1 cellular context compared by ENCODE assay signal in genomic region chr22:29603358-29604191, GRCh38.
TF ChIP-seq lines count a peak whose summit lies in the region.

Gene NF2, plus strand, starts transcription at chr22:29603633. Its CDS starts 366 bp downstream, at chr22:29603999.

TF ChIP-seq in K562, 482 proteins besides CTCF, POLR2A, EP300 and RAD21 (continued from another document):
- TF ChIP-seq, protein P1, sequence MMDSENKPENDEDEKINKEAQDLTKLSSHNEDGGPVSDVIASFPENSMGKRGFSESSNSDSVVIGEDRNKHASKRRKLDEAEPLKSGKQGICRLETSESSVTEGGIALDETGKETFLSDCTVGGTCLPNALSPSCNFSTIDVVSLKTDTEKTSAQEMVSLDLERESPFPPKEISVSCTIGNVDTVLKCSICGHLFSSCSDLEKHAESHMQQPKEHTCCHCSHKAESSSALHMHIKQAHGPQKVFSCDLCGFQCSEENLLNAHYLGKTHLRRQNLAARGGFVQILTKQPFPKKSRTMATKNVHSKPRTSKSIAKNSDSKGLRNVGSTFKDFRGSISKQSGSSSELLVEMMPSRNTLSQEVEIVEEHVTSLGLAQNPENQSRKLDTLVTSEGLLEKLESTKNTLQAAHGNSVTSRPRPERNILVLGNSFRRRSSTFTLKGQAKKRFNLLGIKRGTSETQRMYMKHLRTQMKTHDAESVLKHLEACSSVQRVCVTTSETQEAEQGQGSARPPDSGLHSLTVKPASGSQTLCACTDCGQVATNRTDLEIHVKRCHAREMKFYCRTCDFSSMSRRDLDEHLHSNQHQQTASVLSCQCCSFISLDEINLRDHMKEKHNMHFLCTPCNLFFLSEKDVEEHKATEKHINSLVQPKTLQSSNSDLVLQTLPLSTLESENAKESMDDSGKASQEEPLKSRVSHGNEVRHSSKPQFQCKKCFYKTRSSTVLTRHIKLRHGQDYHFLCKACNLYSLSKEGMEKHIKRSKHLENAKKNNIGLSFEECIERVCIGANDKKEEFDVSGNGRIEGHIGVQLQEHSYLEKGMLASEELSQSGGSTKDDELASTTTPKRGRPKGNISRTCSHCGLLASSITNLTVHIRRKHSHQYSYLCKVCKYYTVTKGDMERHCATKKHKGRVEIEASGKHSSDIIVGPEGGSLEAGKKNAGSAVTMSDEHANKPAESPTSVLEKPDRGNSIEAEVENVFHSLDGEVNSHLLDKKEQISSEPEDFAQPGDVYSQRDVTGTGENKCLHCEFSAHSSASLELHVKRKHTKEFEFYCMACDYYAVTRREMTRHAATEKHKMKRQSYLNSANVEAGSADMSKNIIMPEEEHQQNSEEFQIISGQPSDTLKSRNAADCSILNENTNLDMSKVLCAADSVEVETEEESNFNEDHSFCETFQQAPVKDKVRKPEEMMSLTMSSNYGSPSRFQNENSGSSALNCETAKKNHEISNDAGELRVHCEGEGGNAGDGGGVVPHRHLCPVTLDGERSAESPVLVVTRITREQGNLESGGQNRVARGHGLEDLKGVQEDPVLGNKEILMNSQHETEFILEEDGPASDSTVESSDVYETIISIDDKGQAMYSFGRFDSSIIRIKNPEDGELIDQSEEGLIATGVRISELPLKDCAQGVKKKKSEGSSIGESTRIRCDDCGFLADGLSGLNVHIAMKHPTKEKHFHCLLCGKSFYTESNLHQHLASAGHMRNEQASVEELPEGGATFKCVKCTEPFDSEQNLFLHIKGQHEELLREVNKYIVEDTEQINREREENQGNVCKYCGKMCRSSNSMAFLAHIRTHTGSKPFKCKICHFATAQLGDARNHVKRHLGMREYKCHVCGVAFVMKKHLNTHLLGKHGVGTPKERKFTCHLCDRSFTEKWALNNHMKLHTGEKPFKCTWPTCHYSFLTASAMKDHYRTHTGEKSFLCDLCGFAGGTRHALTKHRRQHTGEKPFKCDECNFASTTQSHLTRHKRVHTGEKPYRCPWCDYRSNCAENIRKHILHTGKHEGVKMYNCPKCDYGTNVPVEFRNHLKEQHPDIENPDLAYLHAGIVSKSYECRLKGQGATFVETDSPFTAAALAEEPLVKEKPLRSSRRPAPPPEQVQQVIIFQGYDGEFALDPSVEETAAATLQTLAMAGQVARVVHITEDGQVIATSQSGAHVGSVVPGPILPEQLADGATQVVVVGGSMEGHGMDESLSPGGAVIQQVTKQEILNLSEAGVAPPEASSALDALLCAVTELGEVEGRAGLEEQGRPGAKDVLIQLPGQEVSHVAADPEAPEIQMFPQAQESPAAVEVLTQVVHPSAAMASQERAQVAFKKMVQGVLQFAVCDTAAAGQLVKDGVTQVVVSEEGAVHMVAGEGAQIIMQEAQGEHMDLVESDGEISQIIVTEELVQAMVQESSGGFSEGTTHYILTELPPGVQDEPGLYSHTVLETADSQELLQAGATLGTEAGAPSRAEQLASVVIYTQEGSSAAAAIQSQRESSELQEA (IDR thresholded peaks at IDR 0.05; ENCODE audit: low read depth): no peak
- TF ChIP-seq, protein P2, sequence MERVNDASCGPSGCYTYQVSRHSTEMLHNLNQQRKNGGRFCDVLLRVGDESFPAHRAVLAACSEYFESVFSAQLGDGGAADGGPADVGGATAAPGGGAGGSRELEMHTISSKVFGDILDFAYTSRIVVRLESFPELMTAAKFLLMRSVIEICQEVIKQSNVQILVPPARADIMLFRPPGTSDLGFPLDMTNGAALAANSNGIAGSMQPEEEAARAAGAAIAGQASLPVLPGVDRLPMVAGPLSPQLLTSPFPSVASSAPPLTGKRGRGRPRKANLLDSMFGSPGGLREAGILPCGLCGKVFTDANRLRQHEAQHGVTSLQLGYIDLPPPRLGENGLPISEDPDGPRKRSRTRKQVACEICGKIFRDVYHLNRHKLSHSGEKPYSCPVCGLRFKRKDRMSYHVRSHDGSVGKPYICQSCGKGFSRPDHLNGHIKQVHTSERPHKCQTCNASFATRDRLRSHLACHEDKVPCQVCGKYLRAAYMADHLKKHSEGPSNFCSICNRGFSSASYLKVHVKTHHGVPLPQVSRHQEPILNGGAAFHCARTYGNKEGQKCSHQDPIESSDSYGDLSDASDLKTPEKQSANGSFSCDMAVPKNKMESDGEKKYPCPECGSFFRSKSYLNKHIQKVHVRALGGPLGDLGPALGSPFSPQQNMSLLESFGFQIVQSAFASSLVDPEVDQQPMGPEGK (CRISPR knock-in tag; IDR thresholded peaks at IDR 0.05; ENCODE audit: borderline replicate concordance): no peak
- TF ChIP-seq ZC3H8 (IDR thresholded peaks at IDR 0.05) (no peak), MIER1 (IDR thresholded peaks at IDR 0.05; ENCODE audit: low read depth) (no peak), FUS (optimal IDR thresholded peaks at IDR 0.05; ENCODE audit: low read depth, low read length) (peak; percentile 72), NONO (IDR thresholded peaks at IDR 0.05; ENCODE audit: low read depth in 2 of 2, low read length in 1 of 2) (peak in 1 of 2 experiments; percentile 57; a peak in 1 of 4 replicates), TOE1 (IDR thresholded peaks at IDR 0.05; ENCODE audit: borderline replicate concordance) (peak; percentile 57; the same call in 1 of the 2 replicates), TOE1 (CRISPR knock-in tag; IDR thresholded peaks at IDR 0.05; ENCODE audit: borderline replicate concordance, low read depth) (no peak), XRCC3 (IDR thresholded peaks at IDR 0.05) (no peak), ATF1 (CRISPR knock-in tag; IDR thresholded peaks at IDR 0.05) (peak; percentile 64), ATF1 (tag; IDR thresholded peaks at IDR 0.05) (peak; percentile 95), RB1 (IDR thresholded peaks at IDR 0.05; ENCODE audit: low read depth) (peak; percentile 80), ESRRB (CRISPR knock-in tag; IDR thresholded peaks at IDR 0.05; ENCODE audit: borderline replicate concordance) (no peak), TARDBP (IDR thresholded peaks at IDR 0.05) (no peak), ARNT (IDR thresholded peaks at IDR 0.05) (no peak), DMBX1 (CRISPR knock-in tag; IDR thresholded peaks at IDR 0.05; ENCODE audit: borderline replicate concordance) (peak; percentile 65; the same call in 1 of the 2 replicates)
- TF ChIP-seq, protein P3, sequence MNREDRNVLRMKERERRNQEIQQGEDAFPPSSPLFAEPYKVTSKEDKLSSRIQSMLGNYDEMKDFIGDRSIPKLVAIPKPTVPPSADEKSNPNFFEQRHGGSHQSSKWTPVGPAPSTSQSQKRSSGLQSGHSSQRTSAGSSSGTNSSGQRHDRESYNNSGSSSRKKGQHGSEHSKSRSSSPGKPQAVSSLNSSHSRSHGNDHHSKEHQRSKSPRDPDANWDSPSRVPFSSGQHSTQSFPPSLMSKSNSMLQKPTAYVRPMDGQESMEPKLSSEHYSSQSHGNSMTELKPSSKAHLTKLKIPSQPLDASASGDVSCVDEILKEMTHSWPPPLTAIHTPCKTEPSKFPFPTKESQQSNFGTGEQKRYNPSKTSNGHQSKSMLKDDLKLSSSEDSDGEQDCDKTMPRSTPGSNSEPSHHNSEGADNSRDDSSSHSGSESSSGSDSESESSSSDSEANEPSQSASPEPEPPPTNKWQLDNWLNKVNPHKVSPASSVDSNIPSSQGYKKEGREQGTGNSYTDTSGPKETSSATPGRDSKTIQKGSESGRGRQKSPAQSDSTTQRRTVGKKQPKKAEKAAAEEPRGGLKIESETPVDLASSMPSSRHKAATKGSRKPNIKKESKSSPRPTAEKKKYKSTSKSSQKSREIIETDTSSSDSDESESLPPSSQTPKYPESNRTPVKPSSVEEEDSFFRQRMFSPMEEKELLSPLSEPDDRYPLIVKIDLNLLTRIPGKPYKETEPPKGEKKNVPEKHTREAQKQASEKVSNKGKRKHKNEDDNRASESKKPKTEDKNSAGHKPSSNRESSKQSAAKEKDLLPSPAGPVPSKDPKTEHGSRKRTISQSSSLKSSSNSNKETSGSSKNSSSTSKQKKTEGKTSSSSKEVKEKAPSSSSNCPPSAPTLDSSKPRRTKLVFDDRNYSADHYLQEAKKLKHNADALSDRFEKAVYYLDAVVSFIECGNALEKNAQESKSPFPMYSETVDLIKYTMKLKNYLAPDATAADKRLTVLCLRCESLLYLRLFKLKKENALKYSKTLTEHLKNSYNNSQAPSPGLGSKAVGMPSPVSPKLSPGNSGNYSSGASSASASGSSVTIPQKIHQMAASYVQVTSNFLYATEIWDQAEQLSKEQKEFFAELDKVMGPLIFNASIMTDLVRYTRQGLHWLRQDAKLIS (CRISPR knock-in tag; IDR thresholded peaks at IDR 0.05): no peak
TF ChIP-seq in K562: peak in this region for 93.
